In the genomic region with DNA sequence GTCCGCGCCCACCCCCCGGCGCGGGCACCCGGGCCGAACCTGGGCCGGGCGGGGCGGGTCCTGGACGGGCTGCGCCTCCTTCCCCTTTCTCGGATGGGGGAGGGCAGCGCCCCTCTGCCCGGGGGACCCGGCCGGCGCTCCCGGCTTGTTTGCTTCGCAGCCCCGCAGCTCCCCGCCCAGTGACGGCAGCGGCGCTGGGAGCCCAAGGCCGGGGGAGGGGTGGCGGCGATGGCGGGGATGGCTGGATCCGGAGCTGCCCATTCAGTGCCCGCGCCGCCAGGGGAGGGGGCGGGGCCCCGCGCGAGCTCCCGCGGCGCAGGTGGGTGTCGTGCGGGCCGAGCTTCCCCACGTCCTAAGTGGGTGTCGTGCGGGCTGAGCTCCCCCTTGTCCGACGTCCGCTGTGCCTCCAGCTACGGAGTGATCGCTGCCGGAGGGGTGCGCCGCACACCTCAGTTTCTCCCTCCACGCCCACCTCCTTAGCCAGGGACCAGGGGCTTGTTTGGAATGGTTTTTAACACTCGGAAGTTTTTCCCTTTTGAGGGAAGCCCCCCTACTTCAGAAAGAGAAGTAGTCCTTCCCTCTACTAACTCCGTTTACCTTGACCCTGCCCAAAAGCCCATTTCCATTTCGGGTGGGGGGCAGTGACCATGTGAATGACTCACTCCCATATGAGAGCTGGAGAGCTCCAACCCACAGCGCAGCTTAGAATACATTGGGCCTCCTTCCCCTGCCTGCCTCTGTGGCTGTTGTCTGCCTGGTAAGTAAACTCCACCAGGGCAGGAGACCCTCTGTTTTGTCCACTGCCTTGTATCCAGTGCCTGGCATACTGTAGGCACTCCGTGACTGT, we compare ENCODE assay signal across 1 cellular context.
TF ChIP-seq lines count a peak whose summit lies in the region.

No MANE protein-coding gene starts in this region.

TF ChIP-seq in H1, 55 proteins besides CTCF, POLR2A, EP300 and RAD21:
- TF ChIP-seq PHF8 (conservative IDR thresholded peaks at IDR 0.05; ENCODE audit: low read depth, low read length), result peak; percentile 26; the same call in 1 of the 2 replicates
- TF ChIP-seq CTBP2 (IDR thresholded peaks at IDR 0.05; ENCODE audit: borderline replicate concordance, insufficient read depth, insufficient read length, low read length), result no peak
- TF ChIP-seq BCL11A (IDR thresholded peaks at IDR 0.05; ENCODE audit: low read depth in 2 of 2, low read length in 2 of 2), result no peak
- no peak for TF ChIP-seq RFX5 (IDR thresholded peaks at IDR 0.05; ENCODE audit: borderline replicate concordance, low read depth, low read length)
- TF ChIP-seq JUND (IDR thresholded peaks at IDR 0.05; ENCODE audit: low read length), result peak; percentile 77
- TF ChIP-seq GTF2F1 (IDR thresholded peaks at IDR 0.05; ENCODE audit: borderline replicate concordance, low read depth, low read length), result no peak
- no peak for TF ChIP-seq CREB1 (IDR thresholded peaks at IDR 0.05)
- no peak for TF ChIP-seq NRF1 (IDR thresholded peaks at IDR 0.05; ENCODE audit: low read depth, low read length)
- no peak for TF ChIP-seq CHD2 (IDR thresholded peaks at IDR 0.05; ENCODE audit: low read length)
- no peak for TF ChIP-seq MAFK (IDR thresholded peaks at IDR 0.05; ENCODE audit: low read depth, low read length)
- no peak for TF ChIP-seq SRF (IDR thresholded peaks at IDR 0.05; ENCODE audit: low read depth, low read length)
- TF ChIP-seq JUN (IDR thresholded peaks at IDR 0.05; ENCODE audit: low read depth, low read length), result no peak
- TF ChIP-seq RBBP5 (IDR thresholded peaks at IDR 0.05; ENCODE audit: borderline replicate concordance, low read depth, low read length), result no peak
- peak; percentile 34 for TF ChIP-seq SAP30 (IDR thresholded peaks at IDR 0.05; ENCODE audit: insufficient read depth, insufficient replicate concordance, low read length)
- TF ChIP-seq NANOG (IDR thresholded peaks at IDR 0.05; ENCODE audit: insufficient read depth, low read depth, low read length, poor library complexity, severe bottlenecking), result no peak
- TF ChIP-seq, protein P1, sequence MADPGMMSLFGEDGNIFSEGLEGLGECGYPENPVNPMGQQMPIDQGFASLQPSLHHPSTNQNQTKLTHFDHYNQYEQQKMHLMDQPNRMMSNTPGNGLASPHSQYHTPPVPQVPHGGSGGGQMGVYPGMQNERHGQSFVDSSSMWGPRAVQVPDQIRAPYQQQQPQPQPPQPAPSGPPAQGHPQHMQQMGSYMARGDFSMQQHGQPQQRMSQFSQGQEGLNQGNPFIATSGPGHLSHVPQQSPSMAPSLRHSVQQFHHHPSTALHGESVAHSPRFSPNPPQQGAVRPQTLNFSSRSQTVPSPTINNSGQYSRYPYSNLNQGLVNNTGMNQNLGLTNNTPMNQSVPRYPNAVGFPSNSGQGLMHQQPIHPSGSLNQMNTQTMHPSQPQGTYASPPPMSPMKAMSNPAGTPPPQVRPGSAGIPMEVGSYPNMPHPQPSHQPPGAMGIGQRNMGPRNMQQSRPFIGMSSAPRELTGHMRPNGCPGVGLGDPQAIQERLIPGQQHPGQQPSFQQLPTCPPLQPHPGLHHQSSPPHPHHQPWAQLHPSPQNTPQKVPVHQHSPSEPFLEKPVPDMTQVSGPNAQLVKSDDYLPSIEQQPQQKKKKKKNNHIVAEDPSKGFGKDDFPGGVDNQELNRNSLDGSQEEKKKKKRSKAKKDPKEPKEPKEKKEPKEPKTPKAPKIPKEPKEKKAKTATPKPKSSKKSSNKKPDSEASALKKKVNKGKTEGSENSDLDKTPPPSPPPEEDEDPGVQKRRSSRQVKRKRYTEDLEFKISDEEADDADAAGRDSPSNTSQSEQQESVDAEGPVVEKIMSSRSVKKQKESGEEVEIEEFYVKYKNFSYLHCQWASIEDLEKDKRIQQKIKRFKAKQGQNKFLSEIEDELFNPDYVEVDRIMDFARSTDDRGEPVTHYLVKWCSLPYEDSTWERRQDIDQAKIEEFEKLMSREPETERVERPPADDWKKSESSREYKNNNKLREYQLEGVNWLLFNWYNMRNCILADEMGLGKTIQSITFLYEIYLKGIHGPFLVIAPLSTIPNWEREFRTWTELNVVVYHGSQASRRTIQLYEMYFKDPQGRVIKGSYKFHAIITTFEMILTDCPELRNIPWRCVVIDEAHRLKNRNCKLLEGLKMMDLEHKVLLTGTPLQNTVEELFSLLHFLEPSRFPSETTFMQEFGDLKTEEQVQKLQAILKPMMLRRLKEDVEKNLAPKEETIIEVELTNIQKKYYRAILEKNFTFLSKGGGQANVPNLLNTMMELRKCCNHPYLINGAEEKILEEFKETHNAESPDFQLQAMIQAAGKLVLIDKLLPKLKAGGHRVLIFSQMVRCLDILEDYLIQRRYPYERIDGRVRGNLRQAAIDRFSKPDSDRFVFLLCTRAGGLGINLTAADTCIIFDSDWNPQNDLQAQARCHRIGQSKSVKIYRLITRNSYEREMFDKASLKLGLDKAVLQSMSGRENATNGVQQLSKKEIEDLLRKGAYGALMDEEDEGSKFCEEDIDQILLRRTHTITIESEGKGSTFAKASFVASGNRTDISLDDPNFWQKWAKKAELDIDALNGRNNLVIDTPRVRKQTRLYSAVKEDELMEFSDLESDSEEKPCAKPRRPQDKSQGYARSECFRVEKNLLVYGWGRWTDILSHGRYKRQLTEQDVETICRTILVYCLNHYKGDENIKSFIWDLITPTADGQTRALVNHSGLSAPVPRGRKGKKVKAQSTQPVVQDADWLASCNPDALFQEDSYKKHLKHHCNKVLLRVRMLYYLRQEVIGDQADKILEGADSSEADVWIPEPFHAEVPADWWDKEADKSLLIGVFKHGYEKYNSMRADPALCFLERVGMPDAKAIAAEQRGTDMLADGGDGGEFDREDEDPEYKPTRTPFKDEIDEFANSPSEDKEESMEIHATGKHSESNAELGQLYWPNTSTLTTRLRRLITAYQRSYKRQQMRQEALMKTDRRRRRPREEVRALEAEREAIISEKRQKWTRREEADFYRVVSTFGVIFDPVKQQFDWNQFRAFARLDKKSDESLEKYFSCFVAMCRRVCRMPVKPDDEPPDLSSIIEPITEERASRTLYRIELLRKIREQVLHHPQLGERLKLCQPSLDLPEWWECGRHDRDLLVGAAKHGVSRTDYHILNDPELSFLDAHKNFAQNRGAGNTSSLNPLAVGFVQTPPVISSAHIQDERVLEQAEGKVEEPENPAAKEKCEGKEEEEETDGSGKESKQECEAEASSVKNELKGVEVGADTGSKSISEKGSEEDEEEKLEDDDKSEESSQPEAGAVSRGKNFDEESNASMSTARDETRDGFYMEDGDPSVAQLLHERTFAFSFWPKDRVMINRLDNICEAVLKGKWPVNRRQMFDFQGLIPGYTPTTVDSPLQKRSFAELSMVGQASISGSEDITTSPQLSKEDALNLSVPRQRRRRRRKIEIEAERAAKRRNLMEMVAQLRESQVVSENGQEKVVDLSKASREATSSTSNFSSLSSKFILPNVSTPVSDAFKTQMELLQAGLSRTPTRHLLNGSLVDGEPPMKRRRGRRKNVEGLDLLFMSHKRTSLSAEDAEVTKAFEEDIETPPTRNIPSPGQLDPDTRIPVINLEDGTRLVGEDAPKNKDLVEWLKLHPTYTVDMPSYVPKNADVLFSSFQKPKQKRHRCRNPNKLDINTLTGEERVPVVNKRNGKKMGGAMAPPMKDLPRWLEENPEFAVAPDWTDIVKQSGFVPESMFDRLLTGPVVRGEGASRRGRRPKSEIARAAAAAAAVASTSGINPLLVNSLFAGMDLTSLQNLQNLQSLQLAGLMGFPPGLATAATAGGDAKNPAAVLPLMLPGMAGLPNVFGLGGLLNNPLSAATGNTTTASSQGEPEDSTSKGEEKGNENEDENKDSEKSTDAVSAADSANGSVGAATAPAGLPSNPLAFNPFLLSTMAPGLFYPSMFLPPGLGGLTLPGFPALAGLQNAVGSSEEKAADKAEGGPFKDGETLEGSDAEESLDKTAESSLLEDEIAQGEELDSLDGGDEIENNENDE (IDR thresholded peaks at IDR 0.05; ENCODE audit: insufficient replicate concordance, low read length), result no peak
- TF ChIP-seq TBP (IDR thresholded peaks at IDR 0.05; ENCODE audit: low read depth, low read length), result no peak
- no peak for TF ChIP-seq TCF12 (IDR thresholded peaks at IDR 0.05; ENCODE audit: low read depth, low read length)
- TF ChIP-seq EZH2 (IDR thresholded peaks at IDR 0.05; ENCODE audit: low read depth, low read length, severe bottlenecking), result no peak
- peak in 1 of 2 experiments; percentile 67; a peak in 1 of 4 replicates for TF ChIP-seq SIN3A (conservative IDR thresholded peaks at IDR 0.05 in 1 of 2, IDR thresholded peaks at IDR 0.05 in 1 of 2; ENCODE audit: low read depth in 1 of 2, low read length in 2 of 2)
- no peak for TF ChIP-seq SUZ12 (IDR thresholded peaks at IDR 0.05; ENCODE audit: low read length)
- no peak for TF ChIP-seq SIRT6 (IDR thresholded peaks at IDR 0.05; ENCODE audit: low read length)
- TF ChIP-seq HDAC2 (IDR thresholded peaks at IDR 0.05; ENCODE audit: borderline replicate concordance in 1 of 2, low read depth in 2 of 2, low read length in 2 of 2), result peak in 1 of 2 experiments; percentile 37; a peak in 1 of 4 replicates
- no peak for TF ChIP-seq RXRA (IDR thresholded peaks at IDR 0.05; ENCODE audit: insufficient read depth, low read depth, low read length)
- TF ChIP-seq BRCA1 (IDR thresholded peaks at IDR 0.05; ENCODE audit: low read depth, low read length), result no peak
- TF ChIP-seq ASH2L (IDR thresholded peaks at IDR 0.05; ENCODE audit: low read length), result peak; percentile 33
- no peak for TF ChIP-seq CBX8 (IDR thresholded peaks at IDR 0.05; ENCODE audit: borderline replicate concordance, low read depth, low read length)
- TF ChIP-seq POU5F1 (IDR thresholded peaks at IDR 0.05; ENCODE audit: low read depth, low read length), result no peak
- TF ChIP-seq RNF2 (IDR thresholded peaks at IDR 0.05; ENCODE audit: borderline replicate concordance, low read depth, low read length, missing control alignments, poor library complexity, severe bottlenecking), result no peak
- TF ChIP-seq BACH1 (IDR thresholded peaks at IDR 0.05; ENCODE audit: low read length), result no peak
- TF ChIP-seq, protein P2, sequence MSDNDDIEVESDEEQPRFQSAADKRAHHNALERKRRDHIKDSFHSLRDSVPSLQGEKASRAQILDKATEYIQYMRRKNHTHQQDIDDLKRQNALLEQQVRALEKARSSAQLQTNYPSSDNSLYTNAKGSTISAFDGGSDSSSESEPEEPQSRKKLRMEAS (IDR thresholded peaks at IDR 0.05), result peak; percentile 37; the same call in 1 of the 2 replicates
- TF ChIP-seq EGR1 (IDR thresholded peaks at IDR 0.05; ENCODE audit: borderline replicate concordance, low read depth, low read length), result no peak
- TF ChIP-seq ZNF274 (IDR thresholded peaks at IDR 0.05; ENCODE audit: borderline replicate concordance, extremely low read depth, low read length), result no peak
- no peak for TF ChIP-seq SP4 (IDR thresholded peaks at IDR 0.05; ENCODE audit: low read length)
- no peak for TF ChIP-seq SP1 (IDR thresholded peaks at IDR 0.05; ENCODE audit: low read depth, low read length)
- TF ChIP-seq HDAC6 (IDR thresholded peaks at IDR 0.05; ENCODE audit: low read depth, low read length), result no peak
- TF ChIP-seq GABPA (IDR thresholded peaks at IDR 0.05; ENCODE audit: borderline replicate concordance, insufficient read depth, low read length), result no peak
- TF ChIP-seq KDM5A (IDR thresholded peaks at IDR 0.05; ENCODE audit: low read length), result no peak
- TF ChIP-seq POLR2AphosphoS5 (IDR thresholded peaks at IDR 0.05; ENCODE audit: low read depth, low read length), result no peak
- TF ChIP-seq KDM1A (IDR thresholded peaks at IDR 0.05; ENCODE audit: borderline replicate concordance, low read length), result no peak
- TF ChIP-seq CHD1 (IDR thresholded peaks at IDR 0.05; ENCODE audit: low read depth, low read length), result no peak
- TF ChIP-seq SIX5 (IDR thresholded peaks at IDR 0.05; ENCODE audit: low read depth, low read length), result no peak
- 0 out of 2 replicates have a peak, but pooled peaks have one; percentile 7 for TF ChIP-seq TAF1 (IDR thresholded peaks at IDR 0.05; ENCODE audit: low read depth, low read length)
- TF ChIP-seq, protein P3, sequence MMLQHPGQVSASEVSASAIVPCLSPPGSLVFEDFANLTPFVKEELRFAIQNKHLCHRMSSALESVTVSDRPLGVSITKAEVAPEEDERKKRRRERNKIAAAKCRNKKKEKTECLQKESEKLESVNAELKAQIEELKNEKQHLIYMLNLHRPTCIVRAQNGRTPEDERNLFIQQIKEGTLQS (IDR thresholded peaks at IDR 0.05; ENCODE audit: insufficient read depth, low read depth, low read length), result no peak
- TF ChIP-seq CBX5 (IDR thresholded peaks at IDR 0.05; ENCODE audit: low read depth, low read length), result no peak
- peak; percentile 73 for TF ChIP-seq KDM4A (IDR thresholded peaks at IDR 0.05; ENCODE audit: low read depth, low read length, severe bottlenecking)
- no peak for TF ChIP-seq TAF7 (optimal IDR thresholded peaks at IDR 0.05; ENCODE audit: borderline replicate concordance, low read depth, low read length)
- TF ChIP-seq, protein P4, sequence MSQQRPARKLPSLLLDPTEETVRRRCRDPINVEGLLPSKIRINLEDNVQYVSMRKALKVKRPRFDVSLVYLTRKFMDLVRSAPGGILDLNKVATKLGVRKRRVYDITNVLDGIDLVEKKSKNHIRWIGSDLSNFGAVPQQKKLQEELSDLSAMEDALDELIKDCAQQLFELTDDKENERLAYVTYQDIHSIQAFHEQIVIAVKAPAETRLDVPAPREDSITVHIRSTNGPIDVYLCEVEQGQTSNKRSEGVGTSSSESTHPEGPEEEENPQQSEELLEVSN (IDR thresholded peaks at IDR 0.05), result no peak
